Comparison of ENCODE assay signal across 8 cellular contexts in genomic region chrX:23694606-23695005, GRCh38. TPM values are rescaled to one million over a fixed set of nuclear protein-coding genes. Genes with fewer than 3 reads are reported as not detected.
DNase-seq lines count a peak whose midpoint lies in the region; ATAC-seq and TF ChIP-seq lines count a peak whose summit lies in the region.

No MANE protein-coding gene starts in this region.

- H3K36me3 Mint-ChIP-seq in activated T-cell treated with anti-CD3 and anti-CD28 coated beads, Interleukin-2, amount 50 U/mL, for 4 hours (ENCODE audit: insufficient read depth) = no peaks in the 10 kb centered on the region

- TF ChIP-seq CTCF in osteoblast (IDR thresholded peaks at IDR 0.05; ENCODE audit: extremely low read depth, low read depth, low read length) = peak; percentile 37

- no peaks in the 10 kb centered on the region for H3K4me1 Mint-ChIP-seq in activated T-cell treated with anti-CD3 and anti-CD28 coated beads, Interleukin-2, amount 50 U/mL, for 4 hours (ENCODE audit: low read depth)

- H2AFZ ChIP-seq in osteoblast (ENCODE audit: low read length) = no peak overlapping the region

- H3K9me3 Mint-ChIP-seq in activated T-cell treated with anti-CD3 and anti-CD28 coated beads, Interleukin-2, amount 50 U/mL, for 4 hours = no peaks in the 10 kb centered on the region

- no peaks in the 10 kb centered on the region for H3K27me3 ChIP-seq in osteoblast (ENCODE audit: insufficient read depth, low read length)

- no peak overlapping the region for H3K27ac ChIP-seq in osteoblast (ENCODE audit: low read depth, low read length)

- DNase-seq in NCI-H2107 treated with DMSO at 0.1 percent for 48 hours (lab: John Stamatoyannopoulos, UW; ENCODE audit: unreplicated experiment) (peak; percentile 2), NCI-H2107 (lab: John Stamatoyannopoulos, UW) (no peak), NCI-H510A treated with DMSO at 0.1 percent for 48 hours (lab: John Stamatoyannopoulos, UW) (peak; percentile 12), foreskin melanocyte (peak; percentile 7), osteoblast (ENCODE audit: insufficient read length, low spot score, missing footprints) (peak; percentile 75)
- peak; percentile 30 for DNase-seq in activated T-cell treated with anti-CD3 and anti-CD28 coated beads, Interleukin-2, amount 50 U/mL, for 4 hours

- H3K9me3 ChIP-seq in osteoblast (ENCODE audit: low read depth, low read length) = no peaks in the 10 kb centered on the region

- no peaks in the 10 kb centered on the region for H3K4me1 ChIP-seq in osteoblast (ENCODE audit: insufficient read depth, low read length)

- no peaks in the 10 kb centered on the region for H3K36me3 ChIP-seq in osteoblast (ENCODE audit: insufficient read depth, low read length)

- H3K27me3 Mint-ChIP-seq in activated T-cell treated with anti-CD3 and anti-CD28 coated beads, Interleukin-2, amount 50 U/mL, for 4 hours (ENCODE audit: low read depth) = no peaks in the 10 kb centered on the region

- H3K79me2 ChIP-seq in osteoblast (ENCODE audit: insufficient read depth, low read length) = no peaks in the 10 kb centered on the region

- H4K20me1 ChIP-seq in osteoblast (ENCODE audit: insufficient read depth, low read length) = no peaks in the 10 kb centered on the region

- ATAC-seq in HG02610 (IDR thresholded peaks at IDR 0.05; ENCODE audit: unreplicated experiment) = peak; percentile 57
- ATAC-seq in activated T-cell treated with anti-CD3 and anti-CD28 coated beads, Interleukin-2, amount 50 U/mL, for 4 hours = no peak
- no peak for ATAC-seq in HG02970 (IDR thresholded peaks at IDR 0.05; ENCODE audit: low FRiP score, unreplicated experiment)

- H3K4me3 Mint-ChIP-seq in activated T-cell treated with anti-CD3 and anti-CD28 coated beads, Interleukin-2, amount 50 U/mL, for 4 hours = no peak overlapping the region

- no peak overlapping the region for H3K4me2 ChIP-seq in osteoblast (ENCODE audit: insufficient read depth, low read length)

- H3K4me3 ChIP-seq in osteoblast (ENCODE audit: insufficient read depth, low read length) = no peak overlapping the region

RNA-seq across cellular contexts. Expression of gene PRDX4, which starts 27.3 kb away (rescaled TPM):
- 100 to 1,000 TPM; 100 to 118 (median 112) TPM for total RNA-seq in activated T-cell treated with anti-CD3 and anti-CD28 coated beads, Interleukin-2, amount 50 U/mL, for 4 hours
- total RNA-seq in osteoblast = 253 and 284 TPM in 2 replicates

RNA-seq across cellular contexts. Expression of gene ACOT9, which starts 48.5 kb away (rescaled TPM):
- 10 to 100 TPM; 20.8 to 28.0 (median 24.6) TPM for total RNA-seq in activated T-cell treated with anti-CD3 and anti-CD28 coated beads, Interleukin-2, amount 50 U/mL, for 4 hours
- 53.6 and 71.6 TPM in 2 replicates for total RNA-seq in osteoblast
